In the genomic region with DNA sequence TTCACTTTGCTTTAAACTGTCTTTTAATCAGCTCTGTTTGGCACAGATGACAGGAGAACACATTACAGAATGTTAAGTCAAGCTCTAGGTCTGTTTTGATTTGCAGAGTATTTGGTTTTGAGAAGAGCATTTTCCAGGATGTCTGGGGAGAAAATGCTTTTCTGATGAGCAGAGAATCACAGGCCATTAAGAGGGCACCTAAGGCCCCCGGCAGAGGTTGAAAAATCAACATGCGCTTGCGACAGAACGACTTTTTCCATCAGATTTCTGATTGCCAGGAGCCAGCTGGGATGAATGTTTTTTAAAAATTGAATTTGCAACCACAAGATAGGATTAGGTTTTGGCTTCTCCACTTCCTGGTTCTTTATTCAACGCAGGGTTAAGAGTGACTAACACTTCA, we compare ENCODE assay signal across 25 cellular contexts.
"Had no signal": no experiment of that assay in that cellular context is flagged by ENCODE, and none has a peak within 500 bp of the region (broad histone marks: within the 10 kb centered on the region; RNA-seq: fewer than 3 reads in every experiment).

No MANE protein-coding gene starts in this region.

- H3K27me3 ChIP-seq: neural progenitor cell, ovary, right lobe of liver, sigmoid colon, stomach, thyroid gland, tibial nerve, upper lobe of left lung, vagina had no signal

- H3K4me1 ChIP-seq: neural progenitor cell, parathyroid adenoma, psoas muscle, right lobe of liver, sigmoid colon, stomach, thyroid gland, tibial nerve, upper lobe of left lung, vagina had no signal

- DNase-seq: occipital lobe; ovary; posterior cingulate gyrus; psoas muscle; right cardiac atrium; right lobe of liver; sigmoid colon; small intestine; stimulated activated CD4-positive, alpha-beta T cell treated with anti-CD3 and anti-CD28 coated beads, Interleukin-15, amount 100 ng/mL, for 24 hours; stimulated activated CD4-positive, alpha-beta T cell treated with anti-CD3 and anti-CD28 coated beads, Interleukin-2, amount 100 ng/mL, for 24 hours; stimulated activated CD4-positive, alpha-beta T cell treated with anti-CD3 and anti-CD28 coated beads, Interleukin-2, amount 100 ng/mL, for 48 hours; stimulated activated CD4-positive, alpha-beta T cell treated with anti-CD3 and anti-CD28 coated beads, Interleukin-4, amount 100 ng/mL, for 24 hours; stimulated activated naive B cell treated with anti-CD40 and anti-IgM and Interleukin-4, amounts not matched to agents 10 μg/mL and 1 μg/mL and 100 μg/mL, for 72 hours; stimulated activated naive CD4-positive, alpha-beta T cell treated with Interleukin-2 at 50 U/mL for 16 hours; stomach; thyroid gland; trophoblast cell; upper lobe of left lung had no signal

- FAIRE-seq: urothelium cell line had no signal

- ATAC-seq: psoas muscle; right cardiac atrium; right lobe of liver; stimulated activated effector memory CD8-positive, alpha-beta T cell treated with anti-CD3 and anti-CD28 coated beads, Interleukin-12 subunit alpha, Interleukin-12 subunit beta, amount 100 ng/mL, for 72 hours; stimulated activated naive B cell treated with anti-CD40 and anti-IgM and Interleukin-4, amounts not matched to agents 10 μg/mL and 1 μg/mL and 100 μg/mL, for 72 hours had no signal

- H3K9me3 ChIP-seq: ovary, psoas muscle, right lobe of liver, sigmoid colon, stomach, thoracic aorta, thyroid gland, tibial nerve, upper lobe of left lung, vagina had no signal

- H3K27ac ChIP-seq: neural progenitor cell, ovary, parathyroid adenoma, psoas muscle, right lobe of liver, sigmoid colon, stomach, thoracic aorta, thyroid gland, tibial nerve, upper lobe of left lung, vagina had no signal

- H3K36me3 ChIP-seq: neural progenitor cell, ovary, right lobe of liver, sigmoid colon, stomach, thoracic aorta, thyroid gland, tibial nerve, upper lobe of left lung, vagina had no signal

- H3K4me3 ChIP-seq: neural progenitor cell, ovary, psoas muscle, right lobe of liver, sigmoid colon, stomach, thoracic aorta, thyroid gland, tibial nerve, upper lobe of left lung, vagina had no signal
